8 cellular contexts compared by ENCODE assay signal in the genomic region with DNA sequence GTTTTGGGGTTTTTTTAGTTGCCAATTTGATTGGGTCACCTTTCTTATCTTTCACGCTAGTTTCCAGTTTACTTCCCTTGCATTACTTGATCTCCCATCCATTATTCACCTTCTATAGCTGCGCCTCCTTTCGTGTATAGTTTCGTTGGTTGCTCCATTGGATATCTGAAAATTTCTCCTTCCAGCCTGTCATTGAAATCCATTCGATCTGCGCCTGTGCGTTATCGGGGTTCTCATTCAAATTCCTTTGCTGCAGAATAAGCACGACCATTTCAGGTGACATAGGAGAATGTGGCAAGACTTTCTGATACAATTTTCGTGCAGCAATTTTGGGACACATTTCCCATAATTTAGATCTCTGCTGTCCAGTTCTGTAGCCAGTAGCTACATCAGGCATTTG.
DNase-seq lines count a peak whose midpoint lies in the region; ATAC-seq and TF ChIP-seq lines count a peak whose summit lies in the region.

No MANE protein-coding gene starts in this region.

- no peaks in the 10 kb centered on the region for H3K27me3 Mint-ChIP-seq in effector memory CD8-positive, alpha-beta T cell

- ATAC-seq in effector memory CD8-positive, alpha-beta T cell (replicated peaks): no peak
- ATAC-seq in HG02938 (IDR thresholded peaks at IDR 0.05; ENCODE audit: unreplicated experiment) (no peak), GM21367 (IDR thresholded peaks at IDR 0.05; ENCODE audit: unreplicated experiment) (no peak)

- H3K4me3 ChIP-seq in DOHH2 (ENCODE audit: low read length) (peak overlapping the region; percentile 90), neuron (ENCODE audit: low read length) (peak overlapping the region; percentile 75)

- peaks cover 65% of the 10 kb centered on the region for H3K79me2 ChIP-seq in DOHH2 (ENCODE audit: control insufficient read depth, low read length)

- peak overlapping the region; percentile 89 to 97 for H3K4me3 Mint-ChIP-seq in effector memory CD8-positive, alpha-beta T cell

- TF ChIP-seq CTCF in DOHH2 (IDR thresholded peaks at IDR 0.05; ENCODE audit: low read depth, low read length, poor library complexity, severe bottlenecking): no peak

- H2AFZ ChIP-seq in neuron (ENCODE audit: low read depth, low read length): peak overlapping the region; percentile 44

- H3K4me1 ChIP-seq in DOHH2 (ENCODE audit: control insufficient read depth, low read length) (peaks cover 24% of the 10 kb centered on the region), neuron (ENCODE audit: insufficient read depth, low read length) (peaks cover 11% of the 10 kb centered on the region)

- H3K27ac Mint-ChIP-seq in effector memory CD8-positive, alpha-beta T cell: peak overlapping the region; percentile 97 to 99

- H3K27me3 ChIP-seq in DOHH2 (ENCODE audit: control insufficient read depth, low read length) (no peaks in the 10 kb centered on the region), neuron (ENCODE audit: insufficient read depth, low read length) (no peaks in the 10 kb centered on the region)

- H3K36me3 Mint-ChIP-seq in effector memory CD8-positive, alpha-beta T cell (ENCODE audit: insufficient read depth): peaks cover 21% of the 10 kb centered on the region

- H3K27ac ChIP-seq in DOHH2 (ENCODE audit: low read depth, low read length): peak overlapping the region; percentile 54

- no peaks in the 10 kb centered on the region for H3F3A ChIP-seq in DOHH2 (ENCODE audit: control insufficient read depth, insufficient read depth)

- H3K9me3 Mint-ChIP-seq in effector memory CD8-positive, alpha-beta T cell: no peaks in the 10 kb centered on the region

- peak overlapping the region; percentile 96 for H3K4me2 ChIP-seq in DOHH2 (ENCODE audit: low read length)

- no peaks in the 10 kb centered on the region for H4K20me1 ChIP-seq in DOHH2 (ENCODE audit: control insufficient read depth, insufficient read depth, low read depth, low read length)

- peak; percentile 13 to 23 for DNase-seq in NCI-H526 (lab: John Stamatoyannopoulos, UW)
- no peak for DNase-seq in effector memory CD8-positive, alpha-beta T cell
- no peak for DNase-seq in NOMO-1 treated with dmso at 0.1 percent for 144 hours (lab: John Stamatoyannopoulos, UW; ENCODE audit: unreplicated experiment)
- DNase-seq in cortex of kidney (lab: John Stamatoyannopoulos, UW): no peak

- peaks cover 26 to 30% of the 10 kb centered on the region in 2 donors for H3K4me1 Mint-ChIP-seq in effector memory CD8-positive, alpha-beta T cell (ENCODE audit: low read depth in 2 of 2)

- peaks cover 20% of the 10 kb centered on the region for H3K36me3 ChIP-seq in DOHH2 (ENCODE audit: control insufficient read depth, low read length)
- H3K36me3 ChIP-seq in neuron (ENCODE audit: insufficient read depth, low read length): peaks cover 18% of the 10 kb centered on the region

- H3K9me3 ChIP-seq in DOHH2 (ENCODE audit: control insufficient read depth, insufficient read depth, low read length): no peaks in the 10 kb centered on the region
- H3K9me3 ChIP-seq in neuron (ENCODE audit: low read length): no peaks in the 10 kb centered on the region

- H3K9me2 ChIP-seq in DOHH2 (replicated peaks; ENCODE audit: control insufficient read depth, low read length): no peaks in the 10 kb centered on the region

Comparison
In these comparisons a context has a peak if more than half of its experiments do, and no peak if none do; other contexts are left out.
1. DNase-seq: peak in NCI-H526 (2 of 2); none in effector memory CD8-positive, alpha-beta T cell (0 of 3), NOMO-1 treated with dmso at 0.1 percent for 144 hours (single experiment) and cortex of kidney (single experiment).